1 cellular context compared by ENCODE assay signal in genomic region chr17:57908278-57908677, GRCh38.
TF ChIP-seq lines count a peak whose summit lies in the region.

No MANE protein-coding gene starts in this region.

TF ChIP-seq in HepG2, 621 proteins besides CTCF, POLR2A, EP300 and RAD21:
- no peak for TF ChIP-seq PREB (CRISPR knock-in tag; IDR thresholded peaks at IDR 0.05)
- TF ChIP-seq WIZ (CRISPR knock-in tag; IDR thresholded peaks at IDR 0.05): no peak
- TF ChIP-seq IKZF1 (IDR thresholded peaks at IDR 0.05): no peak
- TF ChIP-seq CBX2 (IDR thresholded peaks at IDR 0.05; ENCODE audit: low read depth, low read length): no peak
- TF ChIP-seq CBX2 (CRISPR knock-in tag; IDR thresholded peaks at IDR 0.05; ENCODE audit: low read depth): no peak
- no peak for TF ChIP-seq HMG20A (CRISPR knock-in tag; IDR thresholded peaks at IDR 0.05; ENCODE audit: borderline replicate concordance)
- no peak for TF ChIP-seq CREB3 (CRISPR knock-in tag; IDR thresholded peaks at IDR 0.05)
- no peak for TF ChIP-seq ZFP82 (CRISPR knock-in tag; IDR thresholded peaks at IDR 0.05; ENCODE audit: borderline replicate concordance)
- no peak for TF ChIP-seq MEF2D (CRISPR knock-in tag; IDR thresholded peaks at IDR 0.05)
- TF ChIP-seq ZSCAN31 (CRISPR knock-in tag; IDR thresholded peaks at IDR 0.05; ENCODE audit: low read depth): no peak
- TF ChIP-seq SIX4 (CRISPR knock-in tag; IDR thresholded peaks at IDR 0.05): no peak
- TF ChIP-seq MTA3 (CRISPR knock-in tag; IDR thresholded peaks at IDR 0.05): no peak
- no peak for TF ChIP-seq ZNF616 (CRISPR knock-in tag; IDR thresholded peaks at IDR 0.05; ENCODE audit: low read depth)
- no peak for TF ChIP-seq DNMT1 (CRISPR knock-in tag; IDR thresholded peaks at IDR 0.05)
- no peak for TF ChIP-seq PRDM15 (CRISPR knock-in tag; IDR thresholded peaks at IDR 0.05)
- TF ChIP-seq ZNF878 (CRISPR knock-in tag; IDR thresholded peaks at IDR 0.05): no peak
- TF ChIP-seq SRSF4 (IDR thresholded peaks at IDR 0.05; ENCODE audit: low read depth, low read length, poor library complexity, severe bottlenecking): no peak
- no peak for TF ChIP-seq ZBTB38 (CRISPR knock-in tag; IDR thresholded peaks at IDR 0.05)
- no peak for TF ChIP-seq HNF1A (IDR thresholded peaks at IDR 0.05; ENCODE audit: low read depth)
- no peak for TF ChIP-seq HNF1A (CRISPR knock-in tag; IDR thresholded peaks at IDR 0.05; ENCODE audit: borderline replicate concordance)
